25 cellular contexts compared by ENCODE assay signal in genomic region chr6:164505425-164505824, GRCh38.
"Had no signal": no experiment of that assay in that cellular context is flagged by ENCODE, and none has a peak within 500 bp of the region (broad histone marks: within the 10 kb centered on the region; RNA-seq: fewer than 3 reads in every experiment).

No MANE protein-coding gene starts in this region.

- FAIRE-seq: colon, endothelial cell of umbilical vein, islet of Langerhans, keratinocyte had no signal

- H3K27me3 ChIP-seq: dorsolateral prefrontal cortex, esophagus squamous epithelium, gastrocnemius medialis, heart right ventricle, left lung had no signal

- H3K27ac ChIP-seq: coronary artery, dorsolateral prefrontal cortex, esophagus squamous epithelium, gastrocnemius medialis, heart right ventricle, left lung, lower lobe of right lung had no signal

- DNase-seq: dermis blood vessel endothelial cell; dorsolateral prefrontal cortex; effector CD4-positive, alpha-beta T cell; effector memory CD4-positive, alpha-beta T cell; esophagus squamous epithelium; foreskin fibroblast; foreskin melanocyte; gastrocnemius medialis; glutamatergic neuron; head of caudate nucleus; heart right ventricle; hippocampal formation; left cardiac atrium; left lung; left ventricle myocardium superior; lower lobe of right lung; mesenchymal stem cell; mucosa of descending colon; naive B cell had no signal

- H3K4me3 ChIP-seq: coronary artery, dorsolateral prefrontal cortex, esophagus squamous epithelium, gastrocnemius medialis, heart right ventricle, left lung, lower lobe of right lung, mucosa of descending colon had no signal

- ATAC-seq: esophagus mucosa, gastrocnemius medialis, heart right ventricle, left cardiac atrium, left lung, left ventricle myocardium superior, lower lobe of right lung, mucosa of descending colon had no signal

- H3K36me3 ChIP-seq: esophagus squamous epithelium, gastrocnemius medialis, heart right ventricle, left lung, lower lobe of right lung had no signal

- H3K4me1 ChIP-seq: esophagus squamous epithelium, gastrocnemius medialis, heart right ventricle, left lung, lower lobe of right lung had no signal

- H3K9me3 ChIP-seq: esophagus squamous epithelium, gastrocnemius medialis, lower lobe of right lung had no signal
